Comparison of ENCODE assay signal across 8 cellular contexts in genomic region chr9:136546697-136547481, GRCh38. TPM values are rescaled to one million over a fixed set of nuclear protein-coding genes. Genes with fewer than 3 reads are reported as not detected.
DNase-seq lines count a peak whose midpoint lies in the region; ATAC-seq and TF ChIP-seq lines count a peak whose summit lies in the region.

No MANE protein-coding gene starts in this region.

- no peak overlapping the region for H4K5ac ChIP-seq in H9 (ENCODE audit: insufficient read length, low read depth, low read length)

- H3K9ac ChIP-seq in H9 (ENCODE audit: extremely low read depth, insufficient read length, low read length) (no peak overlapping the region), OCI-LY3 (ENCODE audit: low read length) (peak overlapping the region; percentile 92), neural progenitor cell (no peak overlapping the region)

- H3K79me1 ChIP-seq in H9 (ENCODE audit: insufficient read depth, low read depth, low read length, poor library complexity, severe bottlenecking) = peaks cover 9% of the 10 kb centered on the region

- H3K36me3 Mint-ChIP-seq in CD4-positive, CD25-positive, alpha-beta regulatory T cell = no peaks in the 10 kb centered on the region
- H3K36me3 Mint-ChIP-seq in H9 (ENCODE audit: insufficient read depth in 1 of 3, low read depth in 3 of 3) = peaks cover 2 to 18% (median 16%) of the 10 kb centered on the region in 3 experiments; a peak in 5 of 7 replicates
- no peaks in the 10 kb centered on the region for H3K36me3 Mint-ChIP-seq in neural progenitor cell

- H3K14ac ChIP-seq in H9 (ENCODE audit: insufficient read depth, low read length) = peak overlapping the region; percentile 58; the same call in 1 of the 2 replicates

- peaks cover under 1% of the 10 kb centered on the region for H3K27me3 Mint-ChIP-seq in CD4-positive, CD25-positive, alpha-beta regulatory T cell
- H3K27me3 Mint-ChIP-seq in H9 (ENCODE audit: low read depth) (no peaks in the 10 kb centered on the region; the same call in 1 of the 2 replicates), neural progenitor cell (ENCODE audit: insufficient read depth, low read depth) (peaks cover 2% of the 10 kb centered on the region)

- H3K4me1 Mint-ChIP-seq in CD4-positive, CD25-positive, alpha-beta regulatory T cell = peaks cover 0 to 37% (median 8%) of the 10 kb centered on the region in 4 donors
- H3K4me1 Mint-ChIP-seq in H9 (peaks cover 28 to 52% of the 10 kb centered on the region in 2 experiments), neural progenitor cell (peaks cover 38% of the 10 kb centered on the region)

- H3K9me3 Mint-ChIP-seq in CD4-positive, CD25-positive, alpha-beta regulatory T cell = no peaks in the 10 kb centered on the region
- H3K9me3 Mint-ChIP-seq in H9 (no peaks in the 10 kb centered on the region), neural progenitor cell (no peaks in the 10 kb centered on the region)

- H3K4ac ChIP-seq in H9 (ENCODE audit: low read depth, low read length) = no peak overlapping the region

- H2AFZ ChIP-seq in H9 (ENCODE audit: low read length) (no peak overlapping the region), OCI-LY3 (ENCODE audit: low read depth, low read length) (no peak overlapping the region), neural progenitor cell (replicated peaks) (no peak overlapping the region)

- peak overlapping the region; percentile 85 to 90 (median 90) for H3K4me3 Mint-ChIP-seq in CD4-positive, CD25-positive, alpha-beta regulatory T cell
- H3K4me3 Mint-ChIP-seq in H9 (peak overlapping the region; percentile 72 to 86), neural progenitor cell (peak overlapping the region; percentile 85)

- H3K36me3 ChIP-seq in CD4-positive, CD25-positive, alpha-beta regulatory T cell (ENCODE audit: control insufficient read depth, insufficient read depth, low read length) = peaks cover 3% of the 10 kb centered on the region
- H3K36me3 ChIP-seq in OCI-LY3 (replicated peaks; ENCODE audit: low read depth, low read length) (peaks cover 10% of the 10 kb centered on the region), neural progenitor cell (no peaks in the 10 kb centered on the region)

- no peak overlapping the region for H2BK12ac ChIP-seq in H9 (ENCODE audit: insufficient read length, low read depth, low read length)

- H3K27ac ChIP-seq in CD4-positive, CD25-positive, alpha-beta regulatory T cell (ENCODE audit: insufficient read depth, low read length, poor library complexity, severe bottlenecking) = peak overlapping the region; percentile 33
- H3K27ac ChIP-seq in H9 (ENCODE audit: insufficient read length, low read depth, low read length) (no peak overlapping the region), OCI-LY3 (ENCODE audit: low read length) (peak overlapping the region; percentile 93), neural progenitor cell (no peak overlapping the region)

- H3K9me3 ChIP-seq in CD4-positive, CD25-positive, alpha-beta regulatory T cell (ENCODE audit: control insufficient read depth in 2 of 2, low read length in 2 of 2) = no peaks in the 10 kb centered on the region
- H3K9me3 ChIP-seq in H9 (ENCODE audit: control insufficient read depth, low read depth, low read length) = no peaks in the 10 kb centered on the region
- H3K9me3 ChIP-seq in OCI-LY3 (ENCODE audit: insufficient read depth, low read length) = no peaks in the 10 kb centered on the region
- H3K9me3 ChIP-seq in neural progenitor cell (ENCODE audit: low read depth) = no peaks in the 10 kb centered on the region

- no peaks in the 10 kb centered on the region for H3K27me3 ChIP-seq in CD4-positive, CD25-positive, alpha-beta regulatory T cell (ENCODE audit: control insufficient read depth, insufficient read depth, low read length)
- H3K27me3 ChIP-seq in H9 (ENCODE audit: insufficient read depth, low read length) = no peaks in the 10 kb centered on the region
- H3K27me3 ChIP-seq in OCI-LY3 (ENCODE audit: low read depth, low read length) = no peaks in the 10 kb centered on the region
- H3K27me3 ChIP-seq in neural progenitor cell = peaks cover 13% of the 10 kb centered on the region

- H2BK15ac ChIP-seq in H9 (ENCODE audit: low read depth, low read length) = no peak overlapping the region

- peak overlapping the region; percentile 58 for H3K18ac ChIP-seq in H9 (ENCODE audit: insufficient read length, low read depth, low read length)

- no peak overlapping the region for H2BK20ac ChIP-seq in H9 (ENCODE audit: low read depth, low read length, poor library complexity, severe bottlenecking)

- no peak overlapping the region for H3T11ph ChIP-seq in H9 (ENCODE audit: low read length)

- H3K23me2 ChIP-seq in H9 (ENCODE audit: insufficient read length, low read depth, low read length, poor library complexity, severe bottlenecking) = peaks cover 10% of the 10 kb centered on the region

- peak; percentile 34 to 80 (median 45) for DNase-seq in CD4-positive, CD25-positive, alpha-beta regulatory T cell
- DNase-seq in H9 (peak; percentile 66), foreskin fibroblast (peak in 1 of 2 donors; percentile 76), neural progenitor cell (ENCODE audit: low spot score) (peak; percentile 64), D341Med (ENCODE audit: low spot score) (no peak), OCI-M2 (lab: John Stamatoyannopoulos, UW; ENCODE audit: unreplicated experiment) (no peak)
- peak; percentile 64 for DNase-seq in activated naive CD4-positive, alpha-beta T cell treated with Interleukin-2 at 50 U/mL for 16 hours

- H3K4me2 ChIP-seq in H9 (ENCODE audit: insufficient read depth, insufficient read length, low read length) = peak overlapping the region; percentile 28
- H3K4me2 ChIP-seq in OCI-LY3 (ENCODE audit: low read length) = peak overlapping the region; percentile 99
- H3K4me2 ChIP-seq in neural progenitor cell = peak overlapping the region; percentile 96

- H4K8ac ChIP-seq in H9 (replicated peaks; ENCODE audit: insufficient read length, low read depth, low read length) = no peak overlapping the region

- H2BK120ac ChIP-seq in H9 (ENCODE audit: low read depth, low read length, poor library complexity, severe bottlenecking) = no peak overlapping the region

- no peak overlapping the region for H2AK5ac ChIP-seq in H9 (ENCODE audit: insufficient read length, low read length)

- no peak overlapping the region for H3K56ac ChIP-seq in H9 (ENCODE audit: insufficient read length, low read depth, low read length)

- H3F3A ChIP-seq in neural progenitor cell (ENCODE audit: low read depth) = peaks cover 39% of the 10 kb centered on the region

- H3K23ac ChIP-seq in H9 (ENCODE audit: insufficient read length, low read depth, low read length) = no peak overlapping the region

- TF ChIP-seq CTCF in H9 (conservative IDR thresholded peaks at IDR 0.05) (peak; percentile 20; the same call in 1 of the 3 replicates), OCI-LY3 (IDR thresholded peaks at IDR 0.05; ENCODE audit: low read depth, low read length) (no peak), foreskin fibroblast (IDR thresholded peaks at IDR 0.05; ENCODE audit: low read depth, low read length) (no peak), neural progenitor cell (IDR thresholded peaks at IDR 0.05) (no peak)

- H3K4me1 ChIP-seq in CD4-positive, CD25-positive, alpha-beta regulatory T cell (ENCODE audit: control insufficient read depth, insufficient read depth, low read length, poor library complexity, severe bottlenecking) = peaks cover 49% of the 10 kb centered on the region
- H3K4me1 ChIP-seq in H9 (ENCODE audit: insufficient read depth, low read length) (no peaks in the 10 kb centered on the region; the same call in 1 of the 2 replicates), OCI-LY3 (ENCODE audit: low read length) (peaks cover 52% of the 10 kb centered on the region), neural progenitor cell (peaks cover 60% of the 10 kb centered on the region)

- H3K4me3 ChIP-seq in CD4-positive, CD25-positive, alpha-beta regulatory T cell (ENCODE audit: low read depth, low read length) = no peak overlapping the region
- H3K4me3 ChIP-seq in OCI-LY3 (ENCODE audit: low read length) (peak overlapping the region; percentile 80), foreskin fibroblast (ENCODE audit: low read depth in 1 of 2, low read length in 2 of 2) (peak overlapping the region; percentile 52 to 60), neural progenitor cell (peak overlapping the region; percentile 99)

- WGBS in H9 (ENCODE audit: extremely low coverage, insufficient read length, low lambda C conversion rate) = no CpG with 5 or more reads among the region's 43 CpGs

- H3K27ac Mint-ChIP-seq in CD4-positive, CD25-positive, alpha-beta regulatory T cell = peak overlapping the region in 1 of 3 donors; percentile 62
- H3K27ac Mint-ChIP-seq in H9 (peak overlapping the region in 1 of 3 experiments; percentile 65; a peak in 1 of 7 replicates), neural progenitor cell (peak overlapping the region; percentile 79)

- H4K20me1 ChIP-seq in H9 (ENCODE audit: control insufficient read depth, insufficient read depth, insufficient read length) = no peaks in the 10 kb centered on the region
- H4K20me1 ChIP-seq in OCI-LY3 (ENCODE audit: insufficient read depth, low read length) = peaks cover 28% of the 10 kb centered on the region
- peaks cover 40% of the 10 kb centered on the region for H4K20me1 ChIP-seq in neural progenitor cell (ENCODE audit: low read depth)

- H2BK5ac ChIP-seq in H9 (ENCODE audit: insufficient read length, low read length) = no peak overlapping the region

- ATAC-seq in CD4-positive, CD25-positive, alpha-beta regulatory T cell (ENCODE audit: low read depth in 2 of 2) = peak; percentile 21

- no peak overlapping the region for H4K91ac ChIP-seq in H9 (ENCODE audit: insufficient read length, low read depth, low read length)

- H3K79me2 ChIP-seq in H9 (ENCODE audit: insufficient read depth, low read length) (peaks cover 2% of the 10 kb centered on the region; the same call in 1 of the 2 replicates), OCI-LY3 (ENCODE audit: low read length) (peaks cover 33% of the 10 kb centered on the region), neural progenitor cell (ENCODE audit: low read depth) (peaks cover 33% of the 10 kb centered on the region)

RNA-seq across cellular contexts. Expression of gene NOTCH1, which starts 1.0 kb away (rescaled TPM):
- total RNA-seq in CD4-positive, CD25-positive, alpha-beta regulatory T cell = 52.3 TPM
- polyA plus RNA-seq in CD4-positive, CD25-positive, alpha-beta regulatory T cell = 1 to 10 TPM; 1.2 to 1.7 (median 1.5) TPM
- total RNA-seq in H9 (2021) (63.7 and 71.6 TPM in 2 replicates), neural progenitor cell (ENCODE audit: low replicate concordance) (11.7 and 32.4 TPM in 2 replicates)

Comparison
In these comparisons a context has a peak if more than half of its experiments do, and no peak if none do; other contexts are left out.
1. DNase-seq: peak in CD4-positive, CD25-positive, alpha-beta regulatory T cell (3 of 3), H9 (single experiment), activated naive CD4-positive, alpha-beta T cell treated with Interleukin-2 at 50 U/mL for 16 hours (single experiment) and neural progenitor cell (single experiment); none in D341Med (single experiment) and OCI-M2 (single experiment).
2. H3K27ac ChIP-seq: peak in CD4-positive, CD25-positive, alpha-beta regulatory T cell (single experiment) and OCI-LY3 (single experiment); none in H9 (single experiment) and neural progenitor cell (single experiment).
3. H3K4me2 ChIP-seq: peak in every context shown above with its lines; median percentile 99 in OCI-LY3; 96 in neural progenitor cell; 28 in H9.
4. Peak in every context shown above with its lines, with median percentiles within 50 percentile points of each other: H3K4me3 Mint-ChIP-seq.